ENCODE assay signal across 15 cellular contexts in the genomic region with DNA sequence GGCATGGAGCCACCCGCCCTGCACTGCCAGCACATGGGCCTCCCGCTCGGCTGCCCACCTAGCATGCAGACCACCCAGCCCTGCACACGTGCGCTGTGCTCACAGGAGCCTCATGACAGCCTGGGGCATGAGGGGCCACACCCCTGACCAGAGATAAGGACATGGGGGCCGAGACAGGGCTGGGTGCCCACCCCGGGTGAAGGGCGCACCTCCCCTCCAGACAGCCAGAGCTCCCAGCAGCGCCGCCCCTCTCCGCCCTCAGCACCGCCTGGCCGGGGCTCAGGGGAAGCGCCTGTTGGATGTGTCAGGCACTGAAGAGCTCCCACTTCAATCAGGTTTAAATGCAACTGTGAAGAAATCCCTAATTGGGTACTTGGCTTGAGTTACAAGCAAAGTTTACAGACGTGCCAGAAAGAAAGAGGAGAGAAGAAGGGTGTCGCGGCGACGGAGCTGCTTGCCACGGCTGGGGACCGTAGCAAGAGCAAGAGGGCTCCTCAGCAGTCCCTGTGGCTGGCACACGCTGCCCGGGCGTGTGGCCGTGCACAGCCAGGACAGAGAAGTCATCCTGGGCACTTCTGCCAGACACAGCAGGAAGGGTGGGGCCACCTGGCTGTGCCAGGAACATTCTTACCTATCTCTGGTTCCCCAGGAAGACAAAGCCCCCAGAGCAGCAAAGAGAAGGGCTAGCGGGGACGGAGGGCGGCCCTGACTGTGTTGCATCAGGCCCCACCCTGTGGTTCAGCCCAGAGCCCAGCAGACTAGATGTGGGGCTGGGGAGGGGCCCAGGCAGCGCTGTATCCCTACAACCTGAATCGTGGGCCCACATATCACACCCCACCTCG.
DNase-seq lines count a peak whose midpoint lies in the region; TF ChIP-seq lines count a peak whose summit lies in the region.
"Had no signal": no experiment of that assay in that cellular context is flagged by ENCODE, and none has a peak within 500 bp of the region (broad histone marks: within the 10 kb centered on the region; RNA-seq: fewer than 3 reads in every experiment).

No MANE protein-coding gene starts in this region.

- no peak overlapping the region for H3K4me3 ChIP-seq in right atrium auricular region
- H3K4me3 ChIP-seq: testis had no signal

- no peak for TF ChIP-seq CTCF in right atrium auricular region (IDR thresholded peaks at IDR 0.05)

- H3K27ac ChIP-seq in right atrium auricular region = peak overlapping the region; percentile 11 to 56
- H3K27ac ChIP-seq: testis had no signal

- no peaks in the 10 kb centered on the region for H3K36me3 ChIP-seq in right atrium auricular region

- no peaks in the 10 kb centered on the region for H3K9me3 ChIP-seq in right atrium auricular region
- H3K9me3 ChIP-seq: testis had no signal

- DNase-seq in AG20443 (ENCODE audit: low spot score) (peak; percentile 67), DMS79 treated with DMSO at 0.1 percent for 48 hours (lab: John Stamatoyannopoulos, UW) (peak; percentile 88), amniotic epithelial cell (ENCODE audit: low read depth) (peak; percentile 19), right atrium auricular region (ENCODE audit: low spot score) (no peak), NCI-H2196 (lab: John Stamatoyannopoulos, UW; ENCODE audit: unreplicated experiment) (no peak), iPS-NIHi7 (ENCODE audit: extremely low spot score) (no peak), NCI-H345 (lab: John Stamatoyannopoulos, UW) (no peak)
- DNase-seq in stimulated activated CD4-positive, alpha-beta T cell treated with anti-CD3 and anti-CD28 coated beads, Interleukin-4, amount 100 ng/mL, for 1 hour = no peak
- DNase-seq: activated CD4-positive, CD25-positive, alpha-beta regulatory T cell treated with anti-CD3 and anti-CD28 coated beads, Interleukin-2, amount 50 U/mL, for 72 hours; activated naive CD4-positive, alpha-beta T cell; DMS153; NCI-H2171; SIG-M5; stimulated activated CD4-positive, alpha-beta T cell treated with anti-CD3 and anti-CD28 coated beads, Interleukin-4, amount 100 ng/mL, for 24 hours; testis had no signal

- H3K27me3 ChIP-seq in right atrium auricular region = no peaks in the 10 kb centered on the region
- H3K27me3 ChIP-seq: testis had no signal

- peaks cover 0 to 46% of the 10 kb centered on the region in 2 donors for H3K4me1 ChIP-seq in right atrium auricular region

Comparison
In these comparisons a context has a peak if more than half of its experiments do, and no peak if none do; other contexts are left out.
1. DNase-seq: peak in AG20443 (single experiment), DMS79 treated with DMSO at 0.1 percent for 48 hours (single experiment) and amniotic epithelial cell (single experiment); none in right atrium auricular region (single experiment), NCI-H2196 (single experiment), iPS-NIHi7 (single experiment), NCI-H345 (single experiment) and stimulated activated CD4-positive, alpha-beta T cell treated with anti-CD3 and anti-CD28 coated beads, Interleukin-4, amount 100 ng/mL, for 1 hour (single experiment).